ENCODE assay signal across 10 cellular contexts in genomic region chr6:126176266-126176665, GRCh38.
A peak's percentile ranks its signal among the peaks of the same experiment; 100 is the strongest.
DNase-seq lines count a peak whose midpoint lies in the region; ATAC-seq and TF ChIP-seq lines count a peak whose summit lies in the region.
"Had no signal": no experiment of that assay in that cellular context is flagged by ENCODE, and none has a peak within 500 bp of the region (broad histone marks: within the 10 kb centered on the region; RNA-seq: fewer than 3 reads in every experiment).

No MANE protein-coding gene starts in this region.

- no peak for TF ChIP-seq POLR2A in erythroblast (IDR thresholded peaks at IDR 0.05; ENCODE audit: low read length)

- peak; percentile 39 for ATAC-seq in GM18511 (IDR thresholded peaks at IDR 0.05; ENCODE audit: unreplicated experiment)
- no peak for ATAC-seq in GM19455 (IDR thresholded peaks at IDR 0.05; ENCODE audit: unreplicated experiment)

- DNase-seq in A172 (ENCODE audit: low spot score) (peak; percentile 18), NCI-H774 (lab: John Stamatoyannopoulos, UW) (peak; percentile 46), erythroblast (lab: John Stamatoyannopoulos, UW) (peak; percentile 15 to 20), AG08395 (ENCODE audit: low spot score) (no peak)
- DNase-seq in stimulated activated CD4-positive, alpha-beta T cell treated with anti-CD3 and anti-CD28 coated beads, Interleukin-4, amount 100 ng/mL, for 4 hours, result no peak
- DNase-seq in activated CD4-positive, alpha-beta T cell treated with anti-CD3 and anti-CD28 coated beads, Interleukin-2, amount 50 U/mL, for 1 hour, result no peak
- DNase-seq: activated T-cell treated with anti-CD3 and anti-CD28 coated beads, Interleukin-2, amount 50 U/mL, for 48 hours; tibial artery had no signal

Comparison
In these comparisons a context has a peak if more than half of its experiments do, and no peak if none do; other contexts are left out.
1. DNase-seq: peak in A172 (single experiment), NCI-H774 (single experiment) and erythroblast (2 of 2); none in AG08395 (single experiment), stimulated activated CD4-positive, alpha-beta T cell treated with anti-CD3 and anti-CD28 coated beads, Interleukin-4, amount 100 ng/mL, for 4 hours (0 of 2) and activated CD4-positive, alpha-beta T cell treated with anti-CD3 and anti-CD28 coated beads, Interleukin-2, amount 50 U/mL, for 1 hour (single experiment).